16 cellular contexts compared by ENCODE assay signal in genomic region chr2:6993230-6993640, GRCh38.
A peak's percentile ranks its signal among the peaks of the same experiment; 100 is the strongest.
DNase-seq lines count a peak whose midpoint lies in the region; ATAC-seq, FAIRE-seq and TF ChIP-seq lines count a peak whose summit lies in the region.
"Had no signal": no experiment of that assay in that cellular context is flagged by ENCODE, and none has a peak within 500 bp of the region (broad histone marks: within the 10 kb centered on the region; RNA-seq: fewer than 3 reads in every experiment).

No MANE protein-coding gene starts in this region.

- H3K27ac ChIP-seq in GM23338 (ENCODE audit: low read depth) (no peak overlapping the region), kidney (ENCODE audit: low read depth in 2 of 2, low read length in 2 of 2) (peak overlapping the region in 1 of 2 donors; percentile 63), gastrocnemius medialis (peak overlapping the region; percentile 59 to 73 (median 70))
- H3K27ac ChIP-seq: KMS-11 had no signal

- H3K36me3 ChIP-seq in GM23338 (ENCODE audit: insufficient read depth), result no peaks in the 10 kb centered on the region
- H3K36me3 ChIP-seq in kidney (ENCODE audit: control insufficient read depth in 1 of 2, insufficient read depth in 2 of 2, low read length in 2 of 2), result peaks cover 0 to 7% of the 10 kb centered on the region in 2 donors
- H3K36me3 ChIP-seq in gastrocnemius medialis, result no peaks in the 10 kb centered on the region

- H3K9me3 ChIP-seq in kidney (ENCODE audit: control insufficient read depth in 1 of 2, low read length in 2 of 2), result no peaks in the 10 kb centered on the region
- H3K9me3 ChIP-seq in gastrocnemius medialis, result no peaks in the 10 kb centered on the region

- H2AFZ ChIP-seq in GM23338, result no peak overlapping the region

- in situ Hi-C loops in gastrocnemius medialis (cut with MboI; ENCODE audit: low sequenced_read_pairs in 4 of 4), result no loop called here

- no peaks in the 10 kb centered on the region for H3F3A ChIP-seq in GM23338 (replicated peaks; ENCODE audit: low read depth)

- intact Hi-C loops in kidney (cut with DNase I), result no loop called here
- intact Hi-C loops in gastrocnemius medialis (cut with DNase I; ENCODE audit: low total_unique reads), result loop anchor here (5.0 kb wide), 1 partner anchor 66 kb away; no protein-coding TSS in a partner anchor

- peaks cover 1% of the 10 kb centered on the region; the same call in 1 of the 2 replicates for H3K9me2 ChIP-seq in GM23338 (ENCODE audit: insufficient read depth)

- no peak overlapping the region for H3K9ac ChIP-seq in kidney (ENCODE audit: low read length in 2 of 2)
- H3K9ac ChIP-seq: KMS-11 had no signal

- peaks cover 7% of the 10 kb centered on the region for H3K36me3 Mint-ChIP-seq in GM23338 (ENCODE audit: low read depth)

- ATAC-seq in GM23338 (peak; percentile 28; the same call in 2 of the 3 replicates), gastrocnemius medialis (peak; percentile 71 to 74), HG03025 (IDR thresholded peaks at IDR 0.05; ENCODE audit: low FRiP score, unreplicated experiment) (no peak)
- ATAC-seq: stimulated activated naive CD8-positive, alpha-beta T cell treated with anti-CD3 and anti-CD28 coated beads, Interleukin-15, Interleukin-2, amounts not matched to agents 100 U/mL and 50 U/mL, for 24 hours had no signal

- H3K27me3 Mint-ChIP-seq in GM23338 (ENCODE audit: insufficient read depth, low read depth, poor library complexity), result peaks cover 13% of the 10 kb centered on the region
- H3K27me3 Mint-ChIP-seq: CD4-positive, CD25-positive, alpha-beta regulatory T cell had no signal

- H3K4me2 ChIP-seq in GM23338, result no peak overlapping the region
- H3K4me2 ChIP-seq: KMS-11 had no signal

- H3K27me3 ChIP-seq in GM23338 (ENCODE audit: insufficient read depth) (no peaks in the 10 kb centered on the region), gastrocnemius medialis (no peaks in the 10 kb centered on the region)

- peaks cover 4% of the 10 kb centered on the region; the same call in 1 of the 3 replicates for H3K4me1 Mint-ChIP-seq in GM23338

- no peaks in the 10 kb centered on the region; the same call in 1 of the 2 replicates for H3K4me1 ChIP-seq in GM23338 (ENCODE audit: insufficient read depth)
- peaks cover 4 to 7% of the 10 kb centered on the region in 2 donors for H3K4me1 ChIP-seq in kidney (ENCODE audit: control insufficient read depth in 1 of 2, insufficient read depth in 1 of 2, low read depth in 1 of 2, low read length in 2 of 2)
- H3K4me1 ChIP-seq in gastrocnemius medialis, result peaks cover 24 to 32% of the 10 kb centered on the region in 2 donors

- FAIRE-seq in kidney (lab: Jason Lieb, UNC), result no peak

- H3K4me3 ChIP-seq in GM23338, result no peak overlapping the region
- H3K4me3 ChIP-seq in kidney (ENCODE audit: low read length in 2 of 2), result no peak overlapping the region
- no peak overlapping the region for H3K4me3 ChIP-seq in gastrocnemius medialis

- no peak for TF ChIP-seq CTCF in GM23338 (conservative IDR thresholded peaks at IDR 0.05; ENCODE audit: low read depth in 2 of 2)
- no peak for TF ChIP-seq CTCF in kidney (IDR thresholded peaks at IDR 0.05; ENCODE audit: borderline replicate concordance, extremely low read depth, insufficient read depth)
- TF ChIP-seq CTCF in gastrocnemius medialis (IDR thresholded peaks at IDR 0.05 in 4 of 5, conservative IDR thresholded peaks at IDR 0.05 in 1 of 5), result no peak

- H3K4me3 Mint-ChIP-seq in GM23338, result no peak overlapping the region
- H3K4me3 Mint-ChIP-seq: CD4-positive, CD25-positive, alpha-beta regulatory T cell had no signal

- no peaks in the 10 kb centered on the region for H4K20me1 ChIP-seq in GM23338 (replicated peaks; ENCODE audit: insufficient read depth)

- peaks cover 8% of the 10 kb centered on the region for H3K9me3 Mint-ChIP-seq in GM23338

- H3K79me2 ChIP-seq in GM23338 (replicated peaks; ENCODE audit: insufficient read depth), result no peaks in the 10 kb centered on the region

- DNase-seq in GM23338 (ENCODE audit: low spot score), result no peak
- peak; percentile 85 for DNase-seq in cerebellar cortex (ENCODE audit: low spot score)
- DNase-seq in kidney, result peak; percentile 83
- peak; percentile 49 to 60 for DNase-seq in gastrocnemius medialis
- DNase-seq in stimulated activated CD8-positive, alpha-beta memory T cell treated with anti-CD3 and anti-CD28 coated beads, Interleukin-4, amount 100 ng/mL, for 48 hours, result no peak
- no peak for DNase-seq in NCI-H1930 (lab: John Stamatoyannopoulos, UW)
- DNase-seq in stimulated activated naive CD4-positive, alpha-beta T cell (lab: John Stamatoyannopoulos, UW), result no peak
- DNase-seq: activated T-cell treated with anti-CD3 and anti-CD28 coated beads, Interleukin-2, amount 50 U/mL, for 1 hour; CD4-positive, CD25-positive, alpha-beta regulatory T cell; cerebellar nuclear complex; NCI-H2029 treated with DMSO at 0.1 percent for 48 hours; stimulated activated CD4-positive, alpha-beta T cell treated with anti-CD3 and anti-CD28 coated beads, Interleukin-2, amount 100 ng/mL, for 24 hours; stimulated activated naive CD8-positive, alpha-beta T cell treated with anti-CD3 and anti-CD28 coated beads, Interleukin-15, Interleukin-2, amounts not matched to agents 100 U/mL and 50 U/mL, for 24 hours; SW 1271 had no signal

- H3K27ac Mint-ChIP-seq in GM23338, result no peak overlapping the region

- TF ChIP-seq POLR2A in gastrocnemius medialis (IDR thresholded peaks at IDR 0.05), result no peak

TF ChIP-seq in GM23338, 12 proteins besides CTCF, POLR2A, EP300 and RAD21 (continues in another document):
- TF ChIP-seq EZH2 (IDR thresholded peaks at IDR 0.05; ENCODE audit: low read depth, unreplicated experiment) (no peak), ETS1 (IDR thresholded peaks at IDR 0.05) (no peak), ZNF114 (CRISPR knock-in tag; IDR thresholded peaks at IDR 0.05) (no peak), ZNF462 (CRISPR knock-in tag; IDR thresholded peaks at IDR 0.05) (no peak), JUNB (IDR thresholded peaks at IDR 0.05; ENCODE audit: unreplicated experiment) (no peak)

Comparison
In these comparisons a context has a peak if more than half of its experiments do, and no peak if none do; other contexts are left out.
1. DNase-seq: peak in cerebellar cortex (single experiment), kidney (single experiment) and gastrocnemius medialis (2 of 2); none in GM23338 (single experiment), stimulated activated CD8-positive, alpha-beta memory T cell treated with anti-CD3 and anti-CD28 coated beads, Interleukin-4, amount 100 ng/mL, for 48 hours (single experiment), NCI-H1930 (0 of 2) and stimulated activated naive CD4-positive, alpha-beta T cell (0 of 6).